In the genomic region with DNA sequence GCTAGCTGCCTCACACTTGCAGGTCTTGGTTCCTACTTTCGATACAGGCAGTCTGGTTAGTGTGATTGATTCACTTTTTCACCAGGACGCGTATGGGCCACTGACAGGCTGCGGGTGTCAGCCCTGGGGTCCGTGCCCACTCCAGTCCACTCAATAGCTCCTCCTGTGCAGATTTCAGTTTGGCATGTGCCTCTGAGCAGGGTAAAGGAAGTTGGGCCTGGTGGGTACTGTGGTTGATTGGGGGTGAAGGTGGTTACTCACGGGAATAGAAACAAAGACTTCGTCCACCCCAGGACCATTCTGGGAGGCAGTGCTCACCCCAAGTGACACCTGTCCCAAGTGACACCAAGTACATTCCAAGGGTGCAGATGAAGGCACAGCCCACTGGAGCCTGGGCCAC, we compare ENCODE assay signal across 24 cellular contexts.
"Had no signal": no experiment of that assay in that cellular context is flagged by ENCODE, and none has a peak within 500 bp of the region (broad histone marks: within the 10 kb centered on the region; RNA-seq: fewer than 3 reads in every experiment).

No MANE protein-coding gene starts in this region.

- ATAC-seq: activated CD8-positive, alpha-beta T cell treated with anti-CD3 and anti-CD28 coated beads for 36 hours; K562 had no signal

- H3K4me2 ChIP-seq: PC-9 had no signal

- H3K27ac ChIP-seq: ascending aorta, PC-9, WERI-Rb-1 had no signal

- DNase-seq: activated CD4-positive, alpha-beta T cell treated with anti-CD3 and anti-CD28 coated beads, Interleukin-2, amount 10 ng/mL, durations not matched to agents 24 days and 14 days; activated CD4-positive, alpha-beta T cell treated with anti-CD3 and anti-CD28 coated beads, Interleukin-2, amount 50 U/mL, for 4 hours; activated CD8-positive, alpha-beta T cell treated with anti-CD3 and anti-CD28 coated beads for 36 hours; activated gamma-delta T cell; activated naive CD4-positive, alpha-beta T cell treated with Interleukin-2 at 50 U/mL for 16 hours; activated naive CD8-positive, alpha-beta T cell treated with anti-CD3 and anti-CD28 coated beads, Interleukin-2, amount 10 ng/mL, durations not matched to agents 7 days and 5 days; activated T-cell treated with anti-CD3 and anti-CD28 coated beads, Interleukin-2, amount 50 U/mL, for 24 hours; central memory CD4-positive, alpha-beta T cell; NCI-H1092; NCI-H1436 treated with DMSO at 0.1 percent for 48 hours; NCI-H1694 treated with DMSO at 0.1 percent for 48 hours; NCI-H2029; NCI-H345; NCI-H524 treated with DMSO at 0.1 percent for 48 hours; NCI-H748 treated with DMSO at 0.1 percent for 48 hours; PC-9; Right ventricle myocardium superior; SW 1271; T-helper 1 cell; T-helper 2 cell; T-helper 9 cell; WERI-Rb-1 had no signal

- H3K4me1 ChIP-seq: ascending aorta had no signal

- H3K9me3 ChIP-seq: ascending aorta had no signal

- H3K4me3 ChIP-seq: ascending aorta, K562, PC-9 had no signal

- H2AFZ ChIP-seq: PC-9 had no signal

- H3K36me3 ChIP-seq: ascending aorta, WERI-Rb-1 had no signal

- H3K27me3 ChIP-seq: ascending aorta had no signal
